ENCODE assay signal across 1 cellular context in genomic region chr6:97923249-97923648, GRCh38.
TF ChIP-seq lines count a peak whose summit lies in the region.

No MANE protein-coding gene starts in this region.

TF ChIP-seq in HepG2, 621 proteins besides CTCF, POLR2A, EP300 and RAD21:
- no peak for TF ChIP-seq TRAFD1 (CRISPR knock-in tag; IDR thresholded peaks at IDR 0.05; ENCODE audit: borderline replicate concordance)
- TF ChIP-seq SMARCE1 (IDR thresholded peaks at IDR 0.05; ENCODE audit: borderline replicate concordance), result no peak
- TF ChIP-seq ZNF430 (CRISPR knock-in tag; IDR thresholded peaks at IDR 0.05), result no peak
- TF ChIP-seq ZFP90 (CRISPR knock-in tag; IDR thresholded peaks at IDR 0.05; ENCODE audit: borderline replicate concordance), result no peak
- TF ChIP-seq TARDBP (CRISPR knock-in tag; IDR thresholded peaks at IDR 0.05), result no peak
- TF ChIP-seq ZSCAN25 (CRISPR knock-in tag; IDR thresholded peaks at IDR 0.05), result no peak
- no peak for TF ChIP-seq MAX (IDR thresholded peaks at IDR 0.05)
- no peak for TF ChIP-seq NFIC (IDR thresholded peaks at IDR 0.05; ENCODE audit: low read length)
- no peak for TF ChIP-seq ZNF12 (CRISPR knock-in tag; IDR thresholded peaks at IDR 0.05)
- no peak for TF ChIP-seq CREM (IDR thresholded peaks at IDR 0.05)
- no peak for TF ChIP-seq CREM (CRISPR knock-in tag; IDR thresholded peaks at IDR 0.05)
- no peak for TF ChIP-seq HINFP (CRISPR knock-in tag; IDR thresholded peaks at IDR 0.05; ENCODE audit: low read depth)
- peak; percentile 53; the same call in 1 of the 2 replicates for TF ChIP-seq MAFF (IDR thresholded peaks at IDR 0.05; ENCODE audit: low read depth, low read length)
- TF ChIP-seq MAFK (conservative IDR thresholded peaks at IDR 0.05 in 1 of 2, IDR thresholded peaks at IDR 0.05 in 1 of 2; ENCODE audit: low read length in 2 of 2), result peak; percentile 69 to 71
- no peak for TF ChIP-seq KDM5B (CRISPR knock-in tag; IDR thresholded peaks at IDR 0.05; ENCODE audit: borderline replicate concordance)
- TF ChIP-seq ZBTB14 (CRISPR knock-in tag; IDR thresholded peaks at IDR 0.05), result no peak
- no peak for TF ChIP-seq XBP1 (CRISPR knock-in tag; IDR thresholded peaks at IDR 0.05)
